9 cellular contexts compared by ENCODE assay signal in the genomic region with DNA sequence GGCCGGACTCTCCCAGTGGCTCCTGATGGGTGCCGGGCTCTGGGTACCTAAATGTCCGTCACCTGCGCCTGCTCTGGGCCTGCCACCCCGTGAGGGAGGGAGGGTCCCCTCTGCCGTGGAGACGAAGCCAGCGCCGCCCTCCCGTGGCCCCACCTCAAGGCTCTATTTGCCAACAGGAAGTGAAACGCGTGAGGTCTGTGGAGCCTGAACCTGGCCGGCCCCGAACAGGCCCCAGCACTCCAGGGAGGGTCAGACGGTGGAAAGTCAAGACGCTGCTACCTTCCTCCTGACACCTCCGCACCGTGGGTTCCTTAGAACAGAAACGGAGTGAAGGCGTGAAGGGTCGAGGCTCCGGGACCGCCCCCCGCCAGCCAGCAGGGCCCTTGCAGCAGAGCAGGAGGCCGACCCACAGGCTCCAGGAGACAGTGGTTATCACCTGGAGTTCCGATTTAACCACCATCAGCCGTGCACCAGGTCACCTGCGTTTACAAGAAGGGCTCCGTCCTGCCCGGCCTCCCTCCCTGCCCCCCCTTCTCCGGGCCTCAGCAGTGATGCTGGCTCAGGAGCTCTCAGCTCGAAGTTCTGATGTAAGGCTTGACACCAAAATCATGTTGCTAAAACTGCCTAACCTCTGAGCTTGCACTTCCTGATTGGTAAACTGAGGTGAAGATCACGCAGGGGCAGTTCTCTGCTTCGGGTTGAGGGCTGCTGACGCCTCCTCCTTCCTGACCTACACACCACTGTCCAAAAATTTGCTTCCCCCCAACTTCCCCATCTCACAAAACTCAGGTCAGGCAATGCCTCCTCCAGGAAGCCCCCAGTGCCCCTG. TPM values are rescaled to one million over a fixed set of nuclear protein-coding genes. Genes with fewer than 3 reads are reported as not detected.
DNase-seq lines count a peak whose midpoint lies in the region; ATAC-seq, FAIRE-seq and TF ChIP-seq lines count a peak whose summit lies in the region.
"Had no signal": no experiment of that assay in that cellular context is flagged by ENCODE, and none has a peak within 500 bp of the region (broad histone marks: within the 10 kb centered on the region; RNA-seq: fewer than 3 reads in every experiment).

No MANE protein-coding gene starts in this region.

- H3K4me3 Mint-ChIP-seq in astrocyte (ENCODE audit: unreplicated experiment), result no peak overlapping the region

- H4K20me1 ChIP-seq in astrocyte (ENCODE audit: insufficient read depth, low read length), result peaks cover 56% of the 10 kb centered on the region

- H3K4me1 ChIP-seq in heart left ventricle (peaks cover 0 to 26% (median 17%) of the 10 kb centered on the region in 12 donors), astrocyte (ENCODE audit: insufficient read depth, low read length) (peaks cover 30% of the 10 kb centered on the region), upper lobe of right lung (peaks cover 21% of the 10 kb centered on the region)

- FAIRE-seq in astrocyte (lab: Jason Lieb, UNC), result no peak

- H3K4me3 ChIP-seq in heart left ventricle, result no peak overlapping the region
- no peak overlapping the region for H3K4me3 ChIP-seq in astrocyte (ENCODE audit: insufficient read depth, low read depth, low read length)
- no peak overlapping the region for H3K4me3 ChIP-seq in upper lobe of right lung

- H3K9me3 ChIP-seq in heart left ventricle (no peaks in the 10 kb centered on the region), astrocyte (ENCODE audit: insufficient read depth, low read depth, low read length) (no peaks in the 10 kb centered on the region), upper lobe of right lung (no peaks in the 10 kb centered on the region)

- H3K79me2 ChIP-seq in astrocyte (ENCODE audit: insufficient read depth, low read length), result peaks cover 50% of the 10 kb centered on the region

- no peaks in the 10 kb centered on the region for H3K27me3 Mint-ChIP-seq in astrocyte (ENCODE audit: low read depth, unreplicated experiment)

- H3K4me2 ChIP-seq in astrocyte (ENCODE audit: low read length), result no peak overlapping the region

- TF ChIP-seq CTCF in heart left ventricle (IDR thresholded peaks at IDR 0.05), result no peak
- no peak for TF ChIP-seq CTCF in astrocyte (IDR thresholded peaks at IDR 0.05; ENCODE audit: insufficient read depth, low read depth, low read length)
- no peak for TF ChIP-seq CTCF in upper lobe of right lung (IDR thresholded peaks at IDR 0.05)

- 88 to 90% (median 89%) methylated on average over 29 to 35 of the region's 35 CpGs for WGBS in heart left ventricle, 4 donors

- H3K27me3 ChIP-seq in heart left ventricle (no peaks in the 10 kb centered on the region), astrocyte (ENCODE audit: insufficient read depth, low read length) (no peaks in the 10 kb centered on the region), upper lobe of right lung (no peaks in the 10 kb centered on the region)

- peak in 3 of 5 donors; percentile 26 to 60 (median 28) for DNase-seq in heart left ventricle
- no peak for DNase-seq in cardiac septum (ENCODE audit: low spot score)
- no peak for DNase-seq in astrocyte (ENCODE audit: low read depth)
- DNase-seq in upper lobe of right lung, result no peak
- DNase-seq in NCI-H526 (lab: John Stamatoyannopoulos, UW), result no peak
- no peak for DNase-seq in NCI-H2029 (lab: John Stamatoyannopoulos, UW)
- DNase-seq in NCI-H226, result no peak
- DNase-seq: amniotic stem cell had no signal

- TF ChIP-seq POLR2A in heart left ventricle (IDR thresholded peaks at IDR 0.05), result no peak

- H3K27ac ChIP-seq in heart left ventricle (no peak overlapping the region), astrocyte (ENCODE audit: low read depth, low read length) (no peak overlapping the region), upper lobe of right lung (peak overlapping the region; percentile 24)

- H3K9me3 Mint-ChIP-seq in astrocyte (ENCODE audit: unreplicated experiment), result no peaks in the 10 kb centered on the region

- no peak for ATAC-seq in heart left ventricle
- peak; percentile 65 for ATAC-seq in HG02938 (IDR thresholded peaks at IDR 0.05; ENCODE audit: unreplicated experiment)
- ATAC-seq in upper lobe of right lung, result no peak

- peaks cover 31% of the 10 kb centered on the region for H3K36me3 Mint-ChIP-seq in astrocyte (ENCODE audit: low read depth, unreplicated experiment)

- peaks cover 0 to 75% (median 17%) of the 10 kb centered on the region in 9 donors for H3K36me3 ChIP-seq in heart left ventricle
- peaks cover 21% of the 10 kb centered on the region for H3K36me3 ChIP-seq in astrocyte (ENCODE audit: insufficient read depth, low read length)
- peaks cover 37% of the 10 kb centered on the region for H3K36me3 ChIP-seq in upper lobe of right lung

- H2AFZ ChIP-seq in astrocyte (ENCODE audit: low read depth, low read length), result no peak overlapping the region

- peak overlapping the region; percentile 39 for H3K9ac ChIP-seq in astrocyte (ENCODE audit: low read length)

- peaks cover 17% of the 10 kb centered on the region for H3K4me1 Mint-ChIP-seq in astrocyte (ENCODE audit: low read depth, unreplicated experiment)

- intact Hi-C loops in heart left ventricle (cut with DNase I) (no loop called here), cardiac septum (cut with DNase I) (no loop called here), upper lobe of right lung (cut with DNase I) (no loop called here)

- H3K27ac Mint-ChIP-seq in astrocyte (ENCODE audit: unreplicated experiment), result peak overlapping the region; percentile 96

RNA-seq across cellular contexts. Expression of a gene that starts 50.9 kb away (rescaled TPM):
- total RNA-seq in heart left ventricle (1 to 10 TPM in 1 of 9 donors, under 1 TPM in 7, not detected in 1; 0.07 to 3.1 (median 0.43) TPM), cardiac septum (0.40 TPM), astrocyte (3.0 and 5.0 TPM in 2 replicates), upper lobe of right lung (21.2 TPM)
- polyA plus RNA-seq in heart left ventricle, result under 1 TPM; 0.15 to 0.18 TPM

Comparison
In these comparisons a context has a peak if more than half of its experiments do, and no peak if none do; other contexts are left out.
1. DNase-seq: peak in heart left ventricle (3 of 5); none in cardiac septum (single experiment), astrocyte (single experiment), upper lobe of right lung (single experiment), NCI-H526 (0 of 2), NCI-H2029 (single experiment) and NCI-H226 (single experiment).